Comparison of ENCODE assay signal across 22 cellular contexts in the genomic region with DNA sequence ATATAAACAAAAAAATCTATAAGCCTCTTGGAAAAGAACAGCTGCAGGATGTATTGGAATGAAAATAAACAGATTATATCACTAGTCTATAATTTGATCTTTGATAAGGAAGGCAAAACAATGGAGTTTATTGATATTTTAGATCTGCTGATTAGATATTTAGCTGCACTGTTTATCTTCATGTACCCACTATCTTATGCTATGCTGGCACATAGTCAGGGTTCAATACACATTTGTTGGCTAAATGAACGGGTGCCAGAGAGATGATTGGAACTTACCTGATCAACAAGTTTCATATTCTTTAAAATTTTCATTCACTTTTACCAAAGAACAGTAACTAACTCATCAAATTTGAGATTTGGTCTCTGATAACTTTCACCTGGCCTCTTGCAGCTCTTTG. TPM values are rescaled to one million over a fixed set of nuclear protein-coding genes. Genes with fewer than 3 reads are reported as not detected.
DNase-seq lines count a peak whose midpoint lies in the region; ATAC-seq, FAIRE-seq and TF ChIP-seq lines count a peak whose summit lies in the region.
"Had no signal": no experiment of that assay in that cellular context is flagged by ENCODE, and none has a peak within 500 bp of the region (broad histone marks: within the 10 kb centered on the region; RNA-seq: fewer than 3 reads in every experiment).

No MANE protein-coding gene starts in this region.

- peaks cover 37% of the 10 kb centered on the region for H3K4me1 ChIP-seq in mammary epithelial cell (ENCODE audit: insufficient read depth, low read length)
- H3K4me1 ChIP-seq in breast epithelium, result no peaks in the 10 kb centered on the region
- H3K4me1 ChIP-seq in Panc1 (ENCODE audit: control insufficient read depth, insufficient read depth, low read length), result peaks cover 49% of the 10 kb centered on the region
- H3K4me1 ChIP-seq in keratinocyte (ENCODE audit: control insufficient read depth, extremely low read depth, insufficient read depth, low read length), result peaks cover 24% of the 10 kb centered on the region
- H3K4me1 ChIP-seq: HAP-1 had no signal

- WGBS in mammary epithelial cell (ENCODE audit: low coverage, missing lambda C conversion rate), result 70% methylated on average over 1 of the region's 1 CpG

- H3K36me3 ChIP-seq in mammary epithelial cell (ENCODE audit: insufficient read depth, low read length) (no peaks in the 10 kb centered on the region), breast epithelium (no peaks in the 10 kb centered on the region), Panc1 (ENCODE audit: control insufficient read depth, insufficient read depth, low read length) (no peaks in the 10 kb centered on the region), keratinocyte (ENCODE audit: control insufficient read depth in 2 of 2, extremely low read depth in 1 of 2, insufficient read depth in 2 of 2, low read length in 2 of 2) (no peaks in the 10 kb centered on the region)
- H3K36me3 ChIP-seq: HAP-1 had no signal

- in situ Hi-C loops in mammary epithelial cell (cut with MboI; ENCODE audit: low sequenced_read_pairs in 2 of 2), result no loop called here
- in situ Hi-C loops in Panc1 (cut with HindIII; ENCODE audit: low pct_unique_long_range_greater_than_20kb, low sequenced_read_pairs), result no loop called here

- no peaks in the 10 kb centered on the region for H3K79me2 ChIP-seq in mammary epithelial cell (ENCODE audit: insufficient read depth, low read length)
- H3K79me2 ChIP-seq in keratinocyte (ENCODE audit: control insufficient read depth, insufficient read depth, low read length), result no peaks in the 10 kb centered on the region

- H4K20me1 ChIP-seq in mammary epithelial cell (ENCODE audit: insufficient read depth, low read length), result no peaks in the 10 kb centered on the region
- H4K20me1 ChIP-seq in keratinocyte (ENCODE audit: control insufficient read depth, extremely low read depth, insufficient read depth, low read length), result no peaks in the 10 kb centered on the region

- peak overlapping the region; percentile 40 for H2AFZ ChIP-seq in mammary epithelial cell (ENCODE audit: low read depth, low read length)
- no peak overlapping the region for H2AFZ ChIP-seq in keratinocyte (ENCODE audit: control insufficient read depth, low read length)
- H2AFZ ChIP-seq: GM23248 had no signal

- H3K27ac ChIP-seq in mammary epithelial cell (ENCODE audit: insufficient read depth, low read depth, low read length) (peak overlapping the region; percentile 91), breast epithelium (no peak overlapping the region), Panc1 (ENCODE audit: low read length) (peak overlapping the region; percentile 97), keratinocyte (ENCODE audit: control insufficient read depth, insufficient read depth, low read length) (peak overlapping the region; percentile 78)

- H3K9me3 ChIP-seq in mammary epithelial cell (replicated peaks; ENCODE audit: insufficient read depth, low read length), result no peaks in the 10 kb centered on the region
- H3K9me3 ChIP-seq in breast epithelium, result no peaks in the 10 kb centered on the region
- H3K9me3 ChIP-seq in Panc1 (ENCODE audit: control insufficient read depth, insufficient read depth, low read depth, low read length), result peaks cover 15% of the 10 kb centered on the region; the same call in 1 of the 2 replicates
- H3K9me3 ChIP-seq in keratinocyte (ENCODE audit: control insufficient read depth, low read depth, low read length), result no peaks in the 10 kb centered on the region
- H3K9me3 ChIP-seq: HAP-1 had no signal

- intact Hi-C loops in mammary epithelial cell (cut with micrococcal nuclease), result no loop called here
- intact Hi-C loops in breast epithelium (cut with DNase I; ENCODE audit: low total_unique reads), result no loop called here
- intact Hi-C loops in Panc1 (cut with micrococcal nuclease; ENCODE audit: unreplicated experiment), result no loop called here

- POLR2A ChIA-PET in Panc1 (lab: Charles Lee), result interaction anchor here (0.7 kb wide), 1 partner anchor 678 kb away, joined by 6 read pairs; no protein-coding TSS in a partner anchor

- H3K27me3 ChIP-seq in mammary epithelial cell (ENCODE audit: insufficient read depth, low read length) (no peaks in the 10 kb centered on the region), breast epithelium (no peaks in the 10 kb centered on the region), Panc1 (ENCODE audit: control insufficient read depth, insufficient read depth, low read length) (no peaks in the 10 kb centered on the region), keratinocyte (ENCODE audit: control insufficient read depth, extremely low read depth, insufficient read depth, low read length) (no peaks in the 10 kb centered on the region)

- no peak overlapping the region for H3K4me3 ChIP-seq in mammary epithelial cell (replicated peaks in 1 of 3; ENCODE audit: insufficient read depth in 1 of 3, low read depth in 2 of 3, low read length in 3 of 3)
- H3K4me3 ChIP-seq in breast epithelium, result no peak overlapping the region
- H3K4me3 ChIP-seq in Panc1 (ENCODE audit: low read depth in 2 of 2, low read length in 2 of 2), result no peak overlapping the region
- no peak overlapping the region for H3K4me3 ChIP-seq in keratinocyte (ENCODE audit: control insufficient read depth in 2 of 3, extremely low read depth in 1 of 3, insufficient read depth in 2 of 3, low read depth in 1 of 3, low read length in 3 of 3)
- H3K4me3 ChIP-seq: GM12878, GM23248, HAP-1 had no signal

- dilution Hi-C loops in mammary epithelial cell (cut with HindIII; ENCODE audit: low sequenced_read_pairs) (no loop called here), keratinocyte (cut with MboI; ENCODE audit: extremely low pct_ligation_motif_present, low sequenced_read_pairs) (no loop called here)

- FAIRE-seq in keratinocyte (lab: Jason Lieb, UNC), result no peak
- FAIRE-seq: GM12878 had no signal

- H3K9ac ChIP-seq in mammary epithelial cell (ENCODE audit: insufficient read depth, low read length) (no peak overlapping the region), keratinocyte (ENCODE audit: control insufficient read depth, extremely low read depth, insufficient read depth, low read length) (no peak overlapping the region)
- H3K9ac ChIP-seq: GM23248 had no signal

- DNase-seq in mammary epithelial cell (no peak), breast epithelium (ENCODE audit: low spot score in 2 of 2) (no peak), Panc1 (ENCODE audit: low read depth, low spot score) (no peak), keratinocyte (ENCODE audit: low read depth, low spot score) (no peak), NOMO-1 treated with dmso at 0.1 percent for 144 hours (lab: John Stamatoyannopoulos, UW; ENCODE audit: unreplicated experiment) (no peak), SHP77 (lab: John Stamatoyannopoulos, UW) (no peak), epidermal melanocyte (ENCODE audit: insufficient read length, low spot score) (no peak)
- no peak for DNase-seq in activated effector memory CD4-positive, alpha-beta T cell treated with anti-CD3 and anti-CD28 coated beads, Interleukin-2, amount 50 U/mL, for 16 hours
- DNase-seq: CD4-positive, alpha-beta T cell; GM23248; KG1; NCI-H1105 treated with DMSO at 0.1 percent for 48 hours; NCI-H1694; NCI-H2107; NCI-H2227 treated with DMSO at 0.1 percent for 48 hours; NCI-H524; NCI-H82 had no signal

- ATAC-seq in Panc1, result no peak

- CTCF ChIA-PET in mammary epithelial cell (lab: Charles Lee; ENCODE audit: low non-redundant PET), result no interaction called here
- CTCF ChIA-PET in Panc1 (lab: Charles Lee), result no interaction called here

- TF ChIP-seq POLR2A in breast epithelium (IDR thresholded peaks at IDR 0.05), result no peak

- no peaks in the 10 kb centered on the region for H3K9me1 ChIP-seq in keratinocyte (ENCODE audit: control insufficient read depth, extremely low read depth, insufficient read depth, low read length)

- no peak for TF ChIP-seq CTCF in mammary epithelial cell (conservative IDR thresholded peaks at IDR 0.05 in 1 of 2, IDR thresholded peaks at IDR 0.05 in 1 of 2; ENCODE audit: extremely low read depth in 1 of 2, insufficient read depth in 1 of 2, low read depth in 1 of 2, low read length in 2 of 2)
- no peak for TF ChIP-seq CTCF in breast epithelium (IDR thresholded peaks at IDR 0.05)
- no peak for TF ChIP-seq CTCF in Panc1 (IDR thresholded peaks at IDR 0.05)
- TF ChIP-seq CTCF in keratinocyte (optimal IDR thresholded peaks at IDR 0.05 in 1 of 3, IDR thresholded peaks at IDR 0.05 in 1 of 3, conservative IDR thresholded peaks at IDR 0.05 in 1 of 3; ENCODE audit: extremely low read depth in 1 of 3, insufficient read depth in 2 of 3, low read length in 3 of 3), result no peak

- BruUV-seq in mammary epithelial cell (replicated peaks; lab: Mats Ljungman, UMichigan) (no TSS peak), Panc1 (replicated peaks; lab: Mats Ljungman, UMichigan) (no TSS peak)

- H3K4me2 ChIP-seq in mammary epithelial cell (ENCODE audit: insufficient read depth, low read depth, low read length), result peak overlapping the region; percentile 40
- no peak overlapping the region for H3K4me2 ChIP-seq in keratinocyte (ENCODE audit: control insufficient read depth, extremely low read depth, insufficient read depth, low read depth, low read length)

RNA-seq across cellular contexts. Expression of a gene that starts 26.9 kb away (rescaled TPM):
- total RNA-seq in mammary epithelial cell (not detected), breast epithelium (under 1 TPM in 1 of 3 donors, not detected in 2; 0.59 TPM), Panc1 (2021; ENCODE audit: unreplicated experiment) (not detected)
- polyA plus RNA-seq in mammary epithelial cell (not detected), keratinocyte (not detected in 3 replicates)
- polyA minus RNA-seq in mammary epithelial cell (not detected), keratinocyte (not detected in 3 replicates)
- polyA plus RNA-seq in Panc1 (2012; ENCODE audit: insufficient read length), result not detected
- not detected for polyA plus RNA-seq in keratinocyte (2011; ENCODE audit: low read depth)
- not detected in 2 replicates for polyA plus RNA-seq in keratinocyte (2011; cell fraction: cytosol; rRNA removed)
- polyA plus RNA-seq in keratinocyte (2011; cell fraction: nucleus; rRNA removed), result not detected in 2 replicates
- polyA plus RNA-seq in keratinocyte (2012; ENCODE audit: low replicate concordance), result not detected in 2 replicates
- polyA minus RNA-seq in keratinocyte (2011; cell fraction: cytosol; rRNA and poly(A)+ RNA removed), result not detected
- not detected in 2 replicates for polyA minus RNA-seq in keratinocyte (2011; cell fraction: nucleus; rRNA and poly(A)+ RNA removed)
- total RNA-seq: A172; CD4-positive, alpha-beta T cell; GM23248; SK-MEL-5 had no signal
- polyA plus RNA-seq: BJ, GM23248 had no signal

Comparison
In these comparisons a context has a peak if more than half of its experiments do, and no peak if none do; other contexts are left out.
1. H3K27ac ChIP-seq: peak in mammary epithelial cell (single experiment), Panc1 (single experiment) and keratinocyte (single experiment); none in breast epithelium (0 of 2).